In genomic region chr21:14027235-14027869, GRCh38 we compare ENCODE assay signal across 8 cellular contexts.
DNase-seq lines count a peak whose midpoint lies in the region; ATAC-seq and TF ChIP-seq lines count a peak whose summit lies in the region.
"Not testable (repeated sequence)": the region's sequence is repeated elsewhere in the genome, so short reads cannot be mapped to it uniquely, and the experiment has no call there.

No MANE protein-coding gene starts in this region.

- TF ChIP-seq CTCF in choroid plexus epithelial cell (conservative IDR thresholded peaks at IDR 0.05; ENCODE audit: low read depth, low read length); kidney epithelial cell (IDR thresholded peaks at IDR 0.05; ENCODE audit: insufficient read depth, low read length, poor library complexity, severe bottlenecking): not testable (repeated sequence)

- H3K9me3 Mint-ChIP-seq in activated CD4-positive, alpha-beta T cell treated with anti-CD3 and anti-CD28 coated beads for 36 hours (ENCODE audit: low read depth): not testable (repeated sequence)

- intact Hi-C loops in activated CD4-positive, alpha-beta T cell treated with anti-CD3 and anti-CD28 coated beads for 36 hours (cut with DNase I, micrococcal nuclease): loop anchor here in 1 of 2 experiments (1.0 to 5.0 kb wide), 4 partner anchors 45 to 355 kb away; partner anchors contain the start of genes HSPA13 and RBM11

- CTCF ChIA-PET in activated CD4-positive, alpha-beta T cell treated with anti-CD3 and anti-CD28 coated beads for 36 hours (lab: Charles Lee): not testable (repeated sequence)

- peak; percentile 100 for ATAC-seq in HG03354 (IDR thresholded peaks at IDR 0.05; ENCODE audit: poor library complexity, severe bottlenecking, unreplicated experiment)
- ATAC-seq in activated CD4-positive, alpha-beta T cell treated with anti-CD3 and anti-CD28 coated beads for 36 hours: peak; percentile 100

- H3K4me3 ChIP-seq in choroid plexus epithelial cell (ENCODE audit: low read depth, low read length): peak overlapping the region; percentile 68
- H3K4me3 ChIP-seq in kidney epithelial cell (ENCODE audit: low read depth, low read length): peak overlapping the region; percentile 71

- H3K4me3 Mint-ChIP-seq in activated CD4-positive, alpha-beta T cell treated with anti-CD3 and anti-CD28 coated beads for 36 hours: peak overlapping the region; percentile 84

- H3K36me3 Mint-ChIP-seq in activated CD4-positive, alpha-beta T cell treated with anti-CD3 and anti-CD28 coated beads for 36 hours (ENCODE audit: low read depth): not testable (repeated sequence)

- TF ChIP-seq POLR2A in GM19193 (IDR thresholded peaks at IDR 0.05; ENCODE audit: extremely low read depth, insufficient read depth, insufficient read length): peak; percentile 39

- H3K27me3 ChIP-seq in kidney epithelial cell (ENCODE audit: control insufficient read depth, insufficient read depth, low read length): not testable (repeated sequence)

- not testable (repeated sequence) for H3K27me3 Mint-ChIP-seq in activated CD4-positive, alpha-beta T cell treated with anti-CD3 and anti-CD28 coated beads for 36 hours

- POLR2A ChIA-PET in activated CD4-positive, alpha-beta T cell treated with anti-CD3 and anti-CD28 coated beads for 36 hours (lab: Charles Lee): not testable (repeated sequence)

- DNase-seq in Ammon's horn (ENCODE audit: low spot score) (peak; percentile 96), NCI-H460 (ENCODE audit: extremely low read depth, low read depth) (peak; percentile 86), choroid plexus epithelial cell (ENCODE audit: low read depth) (peak; percentile 97), kidney epithelial cell (ENCODE audit: low read depth) (peak; percentile 63)
- DNase-seq in activated CD4-positive, alpha-beta T cell treated with anti-CD3 and anti-CD28 coated beads for 36 hours: peak; percentile 96
- DNase-seq in stimulated activated CD4-positive, alpha-beta T cell treated with anti-CD3 and anti-CD28 coated beads, Interleukin-15, amount 100 ng/mL, for 48 hours (ENCODE audit: low read depth in 2 of 2): peak; percentile 84 to 86

- not testable (repeated sequence) for H3K36me3 ChIP-seq in kidney epithelial cell (ENCODE audit: control insufficient read depth, insufficient read depth, low read length)

- H3K27ac Mint-ChIP-seq in activated CD4-positive, alpha-beta T cell treated with anti-CD3 and anti-CD28 coated beads for 36 hours: peak overlapping the region; percentile 79

- H3K4me1 Mint-ChIP-seq in activated CD4-positive, alpha-beta T cell treated with anti-CD3 and anti-CD28 coated beads for 36 hours: peaks cover 12% of the 10 kb centered on the region

Comparison
In these comparisons a context has a peak if more than half of its experiments do, and no peak if none do; other contexts are left out.
1. Peak in every context shown above with its lines: DNase-seq, ATAC-seq and H3K4me3 ChIP-seq.